ENCODE assay signal across 9 cellular contexts in the genomic region with DNA sequence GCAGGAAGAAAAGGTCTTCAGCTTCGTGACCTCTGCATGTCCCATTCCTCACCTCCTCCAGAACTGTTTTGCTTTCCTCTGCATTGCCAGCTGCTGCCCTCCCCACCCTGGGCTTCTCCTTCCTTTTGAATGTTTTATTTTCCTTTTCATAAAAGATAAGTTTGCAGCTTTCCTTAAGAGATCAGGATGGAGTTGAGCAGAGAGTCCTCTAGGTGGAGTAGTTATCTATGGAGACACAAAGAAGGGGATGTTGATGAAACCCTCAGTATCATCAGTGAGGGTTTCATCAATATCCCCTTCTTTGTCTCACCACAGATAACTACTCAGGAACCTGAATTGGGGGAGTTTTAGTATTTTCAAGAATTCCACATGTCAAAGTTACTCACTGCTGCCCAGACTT. TPM values are rescaled to one million over a fixed set of nuclear protein-coding genes. Genes with fewer than 3 reads are reported as not detected.
DNase-seq lines count a peak whose midpoint lies in the region; ATAC-seq, FAIRE-seq and TF ChIP-seq lines count a peak whose summit lies in the region.
"Had no signal": no experiment of that assay in that cellular context is flagged by ENCODE, and none has a peak within 500 bp of the region (broad histone marks: within the 10 kb centered on the region; RNA-seq: fewer than 3 reads in every experiment).

No MANE protein-coding gene starts in this region.

- no peak overlapping the region for H3K27ac ChIP-seq in CD4-positive, CD25-positive, alpha-beta regulatory T cell (ENCODE audit: insufficient read depth, low read length, poor library complexity, severe bottlenecking)
- H3K27ac ChIP-seq in VCaP = no peak overlapping the region

- peak; percentile 73 for TF ChIP-seq CTCF in VCaP (conservative IDR thresholded peaks at IDR 0.05)

- H3K9me3 Mint-ChIP-seq in CD4-positive, CD25-positive, alpha-beta regulatory T cell = peaks cover 0 to 2% (median 0%) of the 10 kb centered on the region in 7 donors

- no peak for FAIRE-seq in GM19239 (lab: Jason Lieb, UNC)

- H3K4me3 Mint-ChIP-seq in CD4-positive, CD25-positive, alpha-beta regulatory T cell = no peak overlapping the region

- no peaks in the 10 kb centered on the region for H3K4me1 ChIP-seq in CD4-positive, CD25-positive, alpha-beta regulatory T cell (ENCODE audit: control insufficient read depth, insufficient read depth, low read length, poor library complexity, severe bottlenecking)

- no peaks in the 10 kb centered on the region for H3K36me3 Mint-ChIP-seq in CD4-positive, CD25-positive, alpha-beta regulatory T cell

- DNase-seq in CD4-positive, CD25-positive, alpha-beta regulatory T cell = peak in 2 of 3 donors; percentile 14 to 21
- DNase-seq in HCEC 1CT (peak; percentile 49), kidney glomerular epithelial cell (lab: John Stamatoyannopoulos, UW) (peak; percentile 26), nucleus accumbens (lab: John Stamatoyannopoulos, UW) (no peak), GM19239 (ENCODE audit: insufficient read length, low spot score) (no peak)
- DNase-seq: activated CD4-positive, CD25-positive, alpha-beta regulatory T cell had no signal

- H3K4me1 Mint-ChIP-seq in CD4-positive, CD25-positive, alpha-beta regulatory T cell = no peaks in the 10 kb centered on the region

- H3K27ac Mint-ChIP-seq in CD4-positive, CD25-positive, alpha-beta regulatory T cell = no peak overlapping the region

- peaks cover 6% of the 10 kb centered on the region for H3K27me3 ChIP-seq in CD4-positive, CD25-positive, alpha-beta regulatory T cell (ENCODE audit: control insufficient read depth, insufficient read depth, low read length)

- peaks cover 25% of the 10 kb centered on the region for H3K27me3 Mint-ChIP-seq in CD4-positive, CD25-positive, alpha-beta regulatory T cell

- no peaks in the 10 kb centered on the region for H3K9me3 ChIP-seq in CD4-positive, CD25-positive, alpha-beta regulatory T cell (ENCODE audit: control insufficient read depth in 2 of 2, low read length in 2 of 2)

- no peaks in the 10 kb centered on the region for H3K36me3 ChIP-seq in CD4-positive, CD25-positive, alpha-beta regulatory T cell (ENCODE audit: control insufficient read depth, insufficient read depth, low read length)

- peak in 1 of 2 donors; percentile 53 for ATAC-seq in CD4-positive, CD25-positive, alpha-beta regulatory T cell (ENCODE audit: low read depth in 2 of 2)
- ATAC-seq in GM21619 (IDR thresholded peaks at IDR 0.05; ENCODE audit: unreplicated experiment) (no peak), GM19328 (IDR thresholded peaks at IDR 0.05; ENCODE audit: unreplicated experiment) (no peak)

- no peak overlapping the region for H3K4me3 ChIP-seq in CD4-positive, CD25-positive, alpha-beta regulatory T cell (ENCODE audit: low read depth, low read length)

RNA-seq across cellular contexts. Expression of a gene that starts 19.0 kb away (rescaled TPM):
- 104 TPM for total RNA-seq in CD4-positive, CD25-positive, alpha-beta regulatory T cell
- 10 to 100 TPM; 43.3 to 46.9 (median 44.6) TPM for polyA plus RNA-seq in CD4-positive, CD25-positive, alpha-beta regulatory T cell

Comparison
In these comparisons a context has a peak if more than half of its experiments do, and no peak if none do; other contexts are left out.
1. DNase-seq: peak in CD4-positive, CD25-positive, alpha-beta regulatory T cell (2 of 3), HCEC 1CT (single experiment) and kidney glomerular epithelial cell (single experiment); none in nucleus accumbens (0 of 56) and GM19239 (single experiment).